In the genomic region with DNA sequence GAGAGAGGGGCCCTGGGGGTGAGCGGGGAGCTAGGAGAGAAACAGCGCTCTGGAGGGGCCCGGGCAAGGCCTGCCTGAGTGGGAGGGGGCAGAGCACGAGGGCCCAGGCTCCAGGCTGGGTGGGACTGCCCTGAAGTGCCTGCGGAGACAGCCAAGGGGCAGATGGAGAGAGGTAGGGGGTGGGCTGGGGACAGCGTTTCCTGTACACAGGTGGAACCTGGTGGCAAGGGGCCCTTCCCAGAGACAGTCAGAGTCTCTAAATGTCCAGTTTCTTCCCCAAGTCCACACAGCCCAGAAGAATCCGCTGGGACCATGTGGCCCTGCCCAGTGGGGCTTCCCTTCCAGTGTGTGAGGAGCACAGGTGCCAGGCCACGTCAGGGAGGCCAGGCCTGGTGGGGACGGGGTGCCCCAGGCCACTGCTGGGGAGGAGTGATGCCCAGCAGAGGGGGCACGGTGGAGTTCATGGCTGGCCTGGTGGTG, we compare ENCODE assay signal across 15 cellular contexts. TPM values are rescaled to one million over a fixed set of nuclear protein-coding genes. Genes with fewer than 3 reads are reported as not detected.
DNase-seq lines count a peak whose midpoint lies in the region; ATAC-seq and TF ChIP-seq lines count a peak whose summit lies in the region.
"Had no signal": no experiment of that assay in that cellular context is flagged by ENCODE, and none has a peak within 500 bp of the region (broad histone marks: within the 10 kb centered on the region; RNA-seq: fewer than 3 reads in every experiment).

No MANE protein-coding gene starts in this region.

- H3K27ac Mint-ChIP-seq in Calu3 (ENCODE audit: unreplicated experiment), result peak overlapping the region; percentile 56
- H3K27ac Mint-ChIP-seq in central memory CD8-positive, alpha-beta T cell (ENCODE audit: low read depth), result peak overlapping the region; percentile 97
- peak overlapping the region; percentile 69 to 99 (median 98) for H3K27ac Mint-ChIP-seq in naive thymus-derived CD8-positive, alpha-beta T cell
- H3K27ac Mint-ChIP-seq: nephron progenitor cell had no signal

- POLR2A ChIA-PET in naive thymus-derived CD8-positive, alpha-beta T cell (lab: Charles Lee), result interaction anchor here (1.1 to 5.9 kb wide), 3 partner anchors 38 to 58 kb away, joined by 5 to 62 read pairs (median 62); partner anchors contain the start of gene CAPN10

- no peak for ATAC-seq in central memory CD8-positive, alpha-beta T cell (replicated peaks; ENCODE audit: extremely low read depth, poor library complexity, severe bottlenecking)
- no peak for ATAC-seq in naive thymus-derived CD8-positive, alpha-beta T cell
- ATAC-seq in GM18868 (IDR thresholded peaks at IDR 0.05; ENCODE audit: unreplicated experiment) (no peak), HG02870 (IDR thresholded peaks at IDR 0.05; ENCODE audit: unreplicated experiment) (no peak)

- peaks cover 71% of the 10 kb centered on the region for H3K36me3 Mint-ChIP-seq in Calu3 (ENCODE audit: insufficient read depth, unreplicated experiment)
- H3K36me3 Mint-ChIP-seq in central memory CD8-positive, alpha-beta T cell (ENCODE audit: insufficient read depth), result peaks cover 9% of the 10 kb centered on the region
- peaks cover 0 to 8% (median 3%) of the 10 kb centered on the region in 3 donors for H3K36me3 Mint-ChIP-seq in naive thymus-derived CD8-positive, alpha-beta T cell

- CTCF ChIA-PET in Calu3 (lab: Charles Lee), result no interaction called here

- intact Hi-C loops in Calu3 (cut with micrococcal nuclease; ENCODE audit: unreplicated experiment), result no loop called here

- peak; percentile 29 for DNase-seq in activated CD4-positive, CD25-positive, alpha-beta regulatory T cell treated with anti-CD3 and anti-CD28 coated beads, Interleukin-2, amount 50 U/mL, for 72 hours
- DNase-seq in activated CD4-positive, CD25-positive, alpha-beta regulatory T cell (lab: John Stamatoyannopoulos, UW), result no peak
- DNase-seq in Calu3 (no peak), Ammon's horn (ENCODE audit: low spot score) (no peak)
- DNase-seq in central memory CD8-positive, alpha-beta T cell (ENCODE audit: low spot score in 2 of 2), result no peak
- DNase-seq in naive thymus-derived CD8-positive, alpha-beta T cell, result peak in 4 of 10 donors; percentile 3 to 63 (median 18)
- DNase-seq: HCEC 1CT, MG63, NCI-H2107, nephron progenitor cell had no signal

- TF ChIP-seq CTCF in Calu3 (IDR thresholded peaks at IDR 0.05; ENCODE audit: unreplicated experiment), result no peak

- H3K9me3 Mint-ChIP-seq in Calu3 (ENCODE audit: low read depth, unreplicated experiment), result no peaks in the 10 kb centered on the region
- H3K9me3 Mint-ChIP-seq in central memory CD8-positive, alpha-beta T cell, result no peaks in the 10 kb centered on the region
- H3K9me3 Mint-ChIP-seq in naive thymus-derived CD8-positive, alpha-beta T cell, result no peaks in the 10 kb centered on the region

- BruUV-seq in Calu3 (replicated peaks; lab: Mats Ljungman, UMichigan), result no TSS peak

- no peaks in the 10 kb centered on the region for H3K4me1 Mint-ChIP-seq in Calu3 (ENCODE audit: low read depth, unreplicated experiment)
- peaks cover 57% of the 10 kb centered on the region for H3K4me1 Mint-ChIP-seq in central memory CD8-positive, alpha-beta T cell
- H3K4me1 Mint-ChIP-seq in naive thymus-derived CD8-positive, alpha-beta T cell, result peaks cover 30 to 66% (median 65%) of the 10 kb centered on the region in 4 donors

- H3K4me3 Mint-ChIP-seq in Calu3 (ENCODE audit: low read depth, unreplicated experiment), result no peak overlapping the region
- peak overlapping the region; percentile 74 for H3K4me3 Mint-ChIP-seq in central memory CD8-positive, alpha-beta T cell
- peak overlapping the region in 8 of 10 donors; percentile 38 to 84 (median 81) for H3K4me3 Mint-ChIP-seq in naive thymus-derived CD8-positive, alpha-beta T cell
- H3K4me3 Mint-ChIP-seq: nephron progenitor cell had no signal

- H3K27me3 Mint-ChIP-seq in Calu3 (ENCODE audit: unreplicated experiment), result no peaks in the 10 kb centered on the region
- no peaks in the 10 kb centered on the region for H3K27me3 Mint-ChIP-seq in central memory CD8-positive, alpha-beta T cell
- H3K27me3 Mint-ChIP-seq in naive thymus-derived CD8-positive, alpha-beta T cell, result no peaks in the 10 kb centered on the region

RNA-seq across cellular contexts. Expression of gene GPR35, which starts 1.7 kb away (rescaled TPM):
- total RNA-seq in Calu3 (2022), result 40.3 and 49.4 TPM in 2 replicates
- 1 to 10 TPM; 8.9 to 9.8 TPM for total RNA-seq in naive thymus-derived CD8-positive, alpha-beta T cell
- 1 to 10 TPM; 1.3 to 1.7 (median 1.6) TPM for polyA plus RNA-seq in naive thymus-derived CD8-positive, alpha-beta T cell
- total RNA-seq: epithelial cell of proximal tubule had no signal

RNA-seq across cellular contexts. Expression of gene CAPN10, which starts 37.0 kb away (rescaled TPM):
- 49.3 and 52.6 TPM in 2 replicates for total RNA-seq in Calu3 (2022)
- 10 to 100 TPM; 91.1 to 93.2 TPM for total RNA-seq in naive thymus-derived CD8-positive, alpha-beta T cell
- polyA plus RNA-seq in naive thymus-derived CD8-positive, alpha-beta T cell, result 10 to 100 TPM in 1 of 3 donors, 1 to 10 TPM in 2; 6.7 to 21.4 (median 9.8) TPM

RNA-seq across cellular contexts. Expression of gene RNPEPL1, which starts 55.3 kb away (rescaled TPM):
- total RNA-seq in Calu3 (2022), result 80.6 and 82.9 TPM in 2 replicates
- 100 to 1,000 TPM; 121 to 123 TPM for total RNA-seq in naive thymus-derived CD8-positive, alpha-beta T cell
- polyA plus RNA-seq in naive thymus-derived CD8-positive, alpha-beta T cell, result 10 to 100 TPM; 17.8 to 67.0 (median 39.8) TPM

RNA-seq across cellular contexts. Expression of gene AQP12B, which starts 59.1 kb away (rescaled TPM):
- not detected in 2 replicates for total RNA-seq in Calu3 (2022)
- total RNA-seq in naive thymus-derived CD8-positive, alpha-beta T cell, result not detected
- polyA plus RNA-seq in naive thymus-derived CD8-positive, alpha-beta T cell, result not detected
- total RNA-seq: cerebellum, epithelial cell of proximal tubule, left lobe of liver had no signal
